Comparison of ENCODE assay signal across 16 cellular contexts in the genomic region with DNA sequence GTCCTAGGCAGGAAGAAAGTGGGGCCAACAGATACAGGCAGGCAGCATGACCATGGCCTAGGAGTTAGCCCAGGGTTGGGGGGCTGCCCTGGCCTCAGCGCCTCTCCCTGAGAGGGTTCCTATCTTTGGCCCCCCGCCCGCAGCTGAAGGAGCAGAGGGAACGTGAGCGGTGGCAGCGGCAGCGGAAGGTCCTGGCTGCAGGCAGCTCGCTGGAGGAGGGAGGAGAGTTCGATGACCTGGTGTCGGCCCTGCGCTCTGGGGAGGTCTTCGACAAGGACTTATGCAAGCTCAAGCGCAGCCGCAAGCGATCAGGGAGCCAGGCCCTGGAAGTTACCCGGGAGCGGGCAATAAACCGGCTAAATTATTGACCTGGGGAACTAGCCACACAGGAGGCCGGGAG. TPM values are rescaled to one million over a fixed set of nuclear protein-coding genes. Genes with fewer than 3 reads are reported as not detected.
A peak's percentile ranks its signal among the peaks of the same experiment; 100 is the strongest.
DNase-seq lines count a peak whose midpoint lies in the region; ATAC-seq and TF ChIP-seq lines count a peak whose summit lies in the region.
"Had no signal": no experiment of that assay in that cellular context is flagged by ENCODE, and none has a peak within 500 bp of the region (broad histone marks: within the 10 kb centered on the region; RNA-seq: fewer than 3 reads in every experiment).

No MANE protein-coding gene starts in this region.

- no peaks in the 10 kb centered on the region for H3K27me3 ChIP-seq in right cardiac atrium (ENCODE audit: control insufficient read depth, insufficient read depth)
- no peaks in the 10 kb centered on the region for H3K27me3 ChIP-seq in right atrium auricular region
- H3K27me3 ChIP-seq in liver (ENCODE audit: control insufficient read depth in 4 of 4, insufficient read depth in 4 of 4, low read length in 3 of 4), result no peaks in the 10 kb centered on the region
- no peaks in the 10 kb centered on the region for H3K27me3 ChIP-seq in psoas muscle (ENCODE audit: insufficient read depth in 3 of 3, low read length in 2 of 3)

- no peak overlapping the region for H3K27ac ChIP-seq in right cardiac atrium (ENCODE audit: low read length)
- no peak overlapping the region for H3K27ac ChIP-seq in right atrium auricular region
- H3K27ac ChIP-seq in liver (ENCODE audit: low read depth in 1 of 2, low read length in 2 of 2), result peak overlapping the region; percentile 14 to 54
- peak overlapping the region; percentile 4 for H3K27ac ChIP-seq in psoas muscle
- H3K27ac ChIP-seq: A549 had no signal

- H3K4me1 ChIP-seq in right cardiac atrium (ENCODE audit: control insufficient read depth, insufficient read depth, low read length), result no peaks in the 10 kb centered on the region
- H3K4me1 ChIP-seq in right atrium auricular region, result no peaks in the 10 kb centered on the region
- H3K4me1 ChIP-seq in liver (ENCODE audit: control insufficient read depth in 4 of 4, insufficient read depth in 4 of 4, low read length in 3 of 4), result peaks cover 3 to 25% (median 12%) of the 10 kb centered on the region in 4 donors
- H3K4me1 ChIP-seq in psoas muscle, result no peaks in the 10 kb centered on the region
- H3K4me1 ChIP-seq: A549, Caco-2, HAP-1 had no signal

- H3K4me3 ChIP-seq in right cardiac atrium (ENCODE audit: low read length), result no peak overlapping the region
- H3K4me3 ChIP-seq in right atrium auricular region, result no peak overlapping the region
- H3K4me3 ChIP-seq in liver (ENCODE audit: low read depth in 1 of 3, low read length in 3 of 3), result no peak overlapping the region
- H3K4me3 ChIP-seq in psoas muscle, result no peak overlapping the region
- H3K4me3 ChIP-seq: A549, HAP-1 had no signal

- H3K9ac ChIP-seq in liver (ENCODE audit: low read depth in 1 of 2, low read length in 2 of 2), result no peak overlapping the region

- H3K9me3 ChIP-seq in right cardiac atrium (ENCODE audit: control insufficient read depth, low read length), result no peaks in the 10 kb centered on the region
- H3K9me3 ChIP-seq in right atrium auricular region, result no peaks in the 10 kb centered on the region
- H3K9me3 ChIP-seq in liver (ENCODE audit: control insufficient read depth in 4 of 4, low read length in 3 of 4), result no peaks in the 10 kb centered on the region
- H3K9me3 ChIP-seq in psoas muscle, result no peaks in the 10 kb centered on the region
- H3K9me3 ChIP-seq: A549, Caco-2, HAP-1 had no signal

- DNase-seq in right cardiac atrium (peak in 2 of 3 donors; percentile 65 to 77), right atrium auricular region (ENCODE audit: low spot score) (no peak), psoas muscle (no peak), GM19240 (ENCODE audit: insufficient read length, low spot score) (no peak), globus pallidus (ENCODE audit: low spot score) (no peak), activated gamma-delta T cell (lab: John Stamatoyannopoulos, UW) (no peak)
- DNase-seq in activated naive CD4-positive, alpha-beta T cell treated with anti-CD3 and anti-CD28 coated beads, Interleukin-2, amount 50 U/mL, for 16 hours, result no peak
- DNase-seq: Caco-2, NCI-H1417, NCI-H1930, NCI-H2171, NCI-H446 treated with DMSO at 0.1 percent for 48 hours, NCI-H774 had no signal

- intact Hi-C loops in right cardiac atrium (cut with DNase I), result no loop called here
- intact Hi-C loops in psoas muscle (cut with DNase I), result no loop called here

- ATAC-seq in right cardiac atrium (peak; percentile 6), psoas muscle (peak in 1 of 4 donors; percentile 12)
- ATAC-seq: A549 had no signal

- peak; percentile 41 to 72 for TF ChIP-seq RAD21 in liver (IDR thresholded peaks at IDR 0.05)

- TF ChIP-seq CTCF in right atrium auricular region (IDR thresholded peaks at IDR 0.05) (no peak), liver (IDR thresholded peaks at IDR 0.05; ENCODE audit: low read depth, low read length, missing input control) (no peak), psoas muscle (IDR thresholded peaks at IDR 0.05) (no peak)

- 87% methylated on average over 19 of the region's 19 CpGs for WGBS in right cardiac atrium
- WGBS in liver, result 25% methylated on average over 19 of the region's 19 CpGs
- 76 to 81% (median 79%) methylated on average over 17 to 19 of the region's 19 CpGs for WGBS in psoas muscle, 3 donors

- H3K36me3 ChIP-seq in right atrium auricular region (peaks cover 12% of the 10 kb centered on the region), liver (ENCODE audit: control insufficient read depth in 4 of 4, insufficient read depth in 3 of 4, low read depth in 1 of 4, low read length in 3 of 4) (peaks cover 0 to 5% (median 4%) of the 10 kb centered on the region in 4 donors), psoas muscle (ENCODE audit: insufficient read depth in 1 of 2, low read depth in 1 of 2) (peaks cover 2 to 80% of the 10 kb centered on the region in 2 donors)
- H3K36me3 ChIP-seq: HAP-1 had no signal

TF ChIP-seq in liver, 16 proteins besides CTCF, POLR2A, EP300 and RAD21:
- TF ChIP-seq NR2F2 (IDR thresholded peaks at IDR 0.05) (peak; percentile 44), TAF1 (conservative IDR thresholded peaks at IDR 0.05) (no peak), FOXA2 (IDR thresholded peaks at IDR 0.05) (peak; percentile 11), HNF4A (conservative IDR thresholded peaks at IDR 0.05) (peak; percentile 45 to 67), FOXA1 (IDR thresholded peaks at IDR 0.05) (peak; percentile 21), SP1 (IDR thresholded peaks at IDR 0.05) (peak; percentile 57), EGR1 (IDR thresholded peaks at IDR 0.05; ENCODE audit: low read depth in 2 of 2) (no peak), RXRA (IDR thresholded peaks at IDR 0.05) (peak; percentile 95 to 97)

RNA-seq across cellular contexts. Expression of a gene that starts 32.6 kb away (rescaled TPM):
- 10 to 100 TPM; 17.2 to 24.1 (median 21.9) TPM for total RNA-seq in right cardiac atrium
- polyA plus RNA-seq in right cardiac atrium, result 22.4 TPM
- total RNA-seq in right atrium auricular region, result 10 to 100 TPM; 18.7 to 28.0 TPM
- 10 to 100 TPM in 1 of 2 donors, 1 to 10 TPM in 1; 6.7 to 36.2 TPM for total RNA-seq in liver
- polyA plus RNA-seq in liver, result 10 to 100 TPM; 29.2 to 29.3 TPM
- total RNA-seq in psoas muscle, result 10 to 100 TPM; 24.2 to 44.2 (median 36.4) TPM
- 10 to 100 TPM; 17.3 to 32.5 (median 17.4) TPM for polyA plus RNA-seq in psoas muscle

Comparison
In these comparisons a context has a peak if more than half of its experiments do, and no peak if none do; other contexts are left out.
1. DNase-seq: peak in right cardiac atrium (2 of 3); none in right atrium auricular region (single experiment), psoas muscle (0 of 2), GM19240 (single experiment), activated naive CD4-positive, alpha-beta T cell treated with anti-CD3 and anti-CD28 coated beads, Interleukin-2, amount 50 U/mL, for 16 hours (single experiment), globus pallidus (single experiment) and activated gamma-delta T cell (single experiment).
2. H3K27ac ChIP-seq: peak in liver (2 of 2) and psoas muscle (single experiment); none in right cardiac atrium (single experiment) and right atrium auricular region (0 of 2).